15 cellular contexts compared by ENCODE assay signal in the genomic region with DNA sequence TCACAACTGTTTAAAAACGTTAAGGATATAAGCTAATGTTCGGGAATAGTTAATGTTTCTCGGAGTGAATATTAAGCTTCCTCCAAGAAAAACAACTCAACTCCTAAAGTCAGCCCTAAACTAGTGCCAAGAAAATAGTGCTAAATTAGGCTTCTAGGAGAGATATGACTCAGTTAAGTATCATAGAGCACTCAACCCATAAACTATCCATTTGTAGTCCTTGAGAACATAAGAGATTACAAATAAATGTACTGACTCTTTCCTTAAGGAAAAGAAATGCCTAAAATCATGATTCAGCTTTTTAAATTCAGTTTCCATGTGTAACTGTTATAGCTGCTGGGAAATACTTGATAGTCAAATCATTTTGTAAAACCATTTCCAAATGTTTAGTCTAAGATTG.
DNase-seq lines count a peak whose midpoint lies in the region; ATAC-seq and TF ChIP-seq lines count a peak whose summit lies in the region.
"Had no signal": no experiment of that assay in that cellular context is flagged by ENCODE, and none has a peak within 500 bp of the region (broad histone marks: within the 10 kb centered on the region; RNA-seq: fewer than 3 reads in every experiment).

No MANE protein-coding gene starts in this region.

- CTCF ChIA-PET in activated CD4-positive, alpha-beta memory T cell treated with anti-CD3 and anti-CD28 coated beads, Interleukin-2, amount 10 ng/mL, durations not matched to agents 7 days and 5 days (lab: Charles Lee), result no interaction called here

- H3K27me3 ChIP-seq in left lung, result no peaks in the 10 kb centered on the region
- H3K27me3 ChIP-seq: neural progenitor cell had no signal

- peak; percentile 87 for ATAC-seq in left lung
- ATAC-seq in HG03097 (IDR thresholded peaks at IDR 0.05; ENCODE audit: low FRiP score, unreplicated experiment), result no peak
- no peak for ATAC-seq in GM21619 (IDR thresholded peaks at IDR 0.05; ENCODE audit: unreplicated experiment)

- intact Hi-C loops in left lung (cut with DNase I), result no loop called here

- POLR2A ChIA-PET in activated CD4-positive, alpha-beta memory T cell treated with anti-CD3 and anti-CD28 coated beads, Interleukin-2, amount 10 ng/mL, durations not matched to agents 7 days and 5 days (lab: Charles Lee), result no interaction called here

- H3K9me3 Mint-ChIP-seq in chondrocyte (ENCODE audit: low read depth), result no peaks in the 10 kb centered on the region
- no peaks in the 10 kb centered on the region for H3K9me3 Mint-ChIP-seq in activated CD4-positive, alpha-beta memory T cell treated with anti-CD3 and anti-CD28 coated beads, Interleukin-2, amount 10 ng/mL, durations not matched to agents 7 days and 5 days
- H3K9me3 Mint-ChIP-seq: CD4-positive, alpha-beta memory T cell; neural progenitor cell; T-helper 1 cell treated with Interleukin-12 subunit alpha and Interleukin-12 subunit beta and Interleukin-4 antibody, amounts not matched to agents 30 μg/mL and 1 μg/mL, for 36 hours had no signal

- peaks cover 59% of the 10 kb centered on the region for H3K4me1 Mint-ChIP-seq in chondrocyte (ENCODE audit: low read depth)
- no peaks in the 10 kb centered on the region for H3K4me1 Mint-ChIP-seq in activated CD4-positive, alpha-beta memory T cell treated with anti-CD3 and anti-CD28 coated beads, Interleukin-2, amount 10 ng/mL, durations not matched to agents 7 days and 5 days
- H3K4me1 Mint-ChIP-seq: CD4-positive, alpha-beta memory T cell had no signal

- no peaks in the 10 kb centered on the region for H3K36me3 ChIP-seq in left lung
- H3K36me3 ChIP-seq: neural progenitor cell had no signal

- peak overlapping the region; percentile 24 for H3K4me3 Mint-ChIP-seq in chondrocyte (ENCODE audit: unreplicated experiment)
- no peak overlapping the region for H3K4me3 Mint-ChIP-seq in activated CD4-positive, alpha-beta memory T cell treated with anti-CD3 and anti-CD28 coated beads, Interleukin-2, amount 10 ng/mL, durations not matched to agents 7 days and 5 days
- H3K4me3 Mint-ChIP-seq: activated naive CD8-positive, alpha-beta T cell; CD4-positive, alpha-beta memory T cell; neural progenitor cell; T-helper 1 cell treated with Interleukin-12 subunit alpha and Interleukin-12 subunit beta and Interleukin-4 antibody, amounts not matched to agents 30 μg/mL and 1 μg/mL, for 36 hours had no signal

- DNase-seq in AG08395 (ENCODE audit: low spot score) (peak; percentile 67), LoVo (ENCODE audit: low spot score) (peak; percentile 28), chondrocyte (ENCODE audit: low spot score) (no peak), left lung (no peak), iPS-NIHi11 (ENCODE audit: low spot score) (no peak)
- no peak for DNase-seq in activated CD4-positive, alpha-beta memory T cell treated with anti-CD3 and anti-CD28 coated beads, Interleukin-2, amount 10 ng/mL, durations not matched to agents 7 days and 5 days
- DNase-seq: CD4-positive, alpha-beta memory T cell; H7; KBM-7; NCI-H2081 treated with DMSO at 0.1 percent for 48 hours had no signal

- no peaks in the 10 kb centered on the region for H3K27me3 Mint-ChIP-seq in chondrocyte (ENCODE audit: low read depth)
- H3K27me3 Mint-ChIP-seq in activated CD4-positive, alpha-beta memory T cell treated with anti-CD3 and anti-CD28 coated beads, Interleukin-2, amount 10 ng/mL, durations not matched to agents 7 days and 5 days, result peaks cover 7% of the 10 kb centered on the region

- H3K4me3 ChIP-seq in left lung, result no peak overlapping the region
- H3K4me3 ChIP-seq: neural progenitor cell had no signal

- H3K27ac ChIP-seq in left lung, result peak overlapping the region in 1 of 2 donors; percentile 29
- H3K27ac ChIP-seq: neural progenitor cell had no signal

- H3K36me3 Mint-ChIP-seq in chondrocyte (ENCODE audit: low read depth), result peaks cover 1% of the 10 kb centered on the region
- H3K36me3 Mint-ChIP-seq in activated CD4-positive, alpha-beta memory T cell treated with anti-CD3 and anti-CD28 coated beads, Interleukin-2, amount 10 ng/mL, durations not matched to agents 7 days and 5 days (ENCODE audit: low read depth), result no peaks in the 10 kb centered on the region
- H3K36me3 Mint-ChIP-seq: activated naive CD8-positive, alpha-beta T cell; CD4-positive, alpha-beta memory T cell had no signal

- TF ChIP-seq CTCF in chondrocyte (IDR thresholded peaks at IDR 0.05) (no peak), left lung (IDR thresholded peaks at IDR 0.05) (no peak)

- no peaks in the 10 kb centered on the region for H3K4me1 ChIP-seq in left lung

- no peaks in the 10 kb centered on the region for H3K9me3 ChIP-seq in left lung

- peak overlapping the region; percentile 91 for H3K27ac Mint-ChIP-seq in chondrocyte (ENCODE audit: unreplicated experiment)
- no peak overlapping the region for H3K27ac Mint-ChIP-seq in activated CD4-positive, alpha-beta memory T cell treated with anti-CD3 and anti-CD28 coated beads, Interleukin-2, amount 10 ng/mL, durations not matched to agents 7 days and 5 days
- H3K27ac Mint-ChIP-seq: activated naive CD8-positive, alpha-beta T cell; CD4-positive, alpha-beta memory T cell; neural progenitor cell; T-helper 1 cell treated with Interleukin-12 subunit alpha and Interleukin-12 subunit beta and Interleukin-4 antibody, amounts not matched to agents 30 μg/mL and 1 μg/mL, for 36 hours had no signal

Comparison
In these comparisons a context has a peak if more than half of its experiments do, and no peak if none do; other contexts are left out.
1. DNase-seq: peak in AG08395 (single experiment) and LoVo (single experiment); none in chondrocyte (single experiment), left lung (0 of 2), iPS-NIHi11 (single experiment) and activated CD4-positive, alpha-beta memory T cell treated with anti-CD3 and anti-CD28 coated beads, Interleukin-2, amount 10 ng/mL, durations not matched to agents 7 days and 5 days (single experiment).